Comparison of ENCODE assay signal across 15 cellular contexts in the genomic region with DNA sequence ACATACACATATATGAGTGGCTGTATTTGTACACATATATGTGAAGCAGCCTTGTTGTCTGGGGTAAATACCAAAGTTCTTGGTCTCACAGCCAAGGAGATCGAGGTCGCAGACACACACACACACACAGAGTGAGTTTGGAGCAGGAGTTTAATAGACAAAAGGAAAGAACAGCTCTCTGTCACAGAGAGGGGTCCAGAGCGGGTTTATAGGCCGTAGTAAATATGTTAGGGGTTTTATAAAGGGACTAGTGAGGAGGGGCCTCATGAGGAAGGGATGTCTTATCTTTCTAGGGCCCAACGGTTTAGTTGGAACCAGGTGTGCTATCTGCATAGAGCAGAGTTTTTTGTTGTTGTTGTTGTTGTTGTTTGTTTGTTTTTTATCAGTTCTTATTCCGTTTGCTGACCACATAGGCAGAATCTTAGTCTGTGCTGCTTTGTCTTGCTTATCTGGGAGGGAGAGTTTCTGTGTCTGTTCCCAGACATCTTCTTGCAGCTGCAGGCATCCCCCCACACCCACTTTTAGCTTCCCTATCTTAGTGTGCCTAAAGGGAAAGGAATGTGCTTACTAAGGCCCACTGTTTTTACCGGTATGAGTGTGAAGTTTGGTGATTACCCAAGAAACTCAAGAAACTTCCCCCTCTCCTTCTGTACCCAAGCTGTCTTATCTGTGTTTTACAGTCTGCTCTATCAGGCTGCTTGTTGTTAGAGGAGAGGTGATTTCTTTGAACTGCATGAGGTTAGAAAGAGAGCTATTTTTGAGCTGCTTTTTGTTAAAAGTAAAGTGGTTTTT.
A peak's percentile ranks its signal among the peaks of the same experiment; 100 is the strongest.
DNase-seq lines count a peak whose midpoint lies in the region; TF ChIP-seq lines count a peak whose summit lies in the region.
"Had no signal": no experiment of that assay in that cellular context is flagged by ENCODE, and none has a peak within 500 bp of the region (broad histone marks: within the 10 kb centered on the region; RNA-seq: fewer than 3 reads in every experiment).

No MANE protein-coding gene starts in this region.

- POLR2A ChIA-PET in HEK293T (lab: Yijun Ruan, JAX): no interaction called here

- no peak for TF ChIP-seq EP300 in esophagus muscularis mucosa (IDR thresholded peaks at IDR 0.05)

- H3K27ac Mint-ChIP-seq in mesothelial cell of epicardium: peak overlapping the region; percentile 60

- CTCF ChIA-PET in HEK293T (lab: Yijun Ruan, JAX): no interaction called here

- 39% methylated on average over 7 of the region's 7 CpGs for WGBS in esophagus muscularis mucosa

- H3K4me1 ChIP-seq in esophagus muscularis mucosa: no peaks in the 10 kb centered on the region
- H3K4me1 ChIP-seq: prostate gland, SJCRH30 had no signal

- no peaks in the 10 kb centered on the region for H3K36me3 Mint-ChIP-seq in mesothelial cell of epicardium

- H3K36me3 ChIP-seq in esophagus muscularis mucosa: no peaks in the 10 kb centered on the region
- H3K36me3 ChIP-seq: prostate gland, SJCRH30 had no signal

- H3K9me3 ChIP-seq in esophagus muscularis mucosa: no peaks in the 10 kb centered on the region
- H3K9me3 ChIP-seq: prostate gland, SJCRH30 had no signal

- H3K27ac ChIP-seq in esophagus muscularis mucosa (replicated peaks in 1 of 4): no peak overlapping the region
- H3K27ac ChIP-seq: prostate gland, SJCRH30 had no signal

- no peaks in the 10 kb centered on the region for H3K27me3 ChIP-seq in esophagus muscularis mucosa
- H3K27me3 ChIP-seq: SJCRH30 had no signal

- no peaks in the 10 kb centered on the region for H3K27me3 Mint-ChIP-seq in mesothelial cell of epicardium (ENCODE audit: low read depth)

- peaks cover 46% of the 10 kb centered on the region for H3K9me3 Mint-ChIP-seq in mesothelial cell of epicardium

- no peak overlapping the region for H3K4me3 Mint-ChIP-seq in mesothelial cell of epicardium

- H3K4me3 ChIP-seq in cardiac fibroblast (replicated peaks in 1 of 2; ENCODE audit: low read depth in 2 of 2, low read length in 2 of 2) (no peak overlapping the region), esophagus muscularis mucosa (no peak overlapping the region)
- H3K4me3 ChIP-seq: prostate gland, SJCRH30 had no signal

- H3K4me1 Mint-ChIP-seq in mesothelial cell of epicardium: peaks cover 5% of the 10 kb centered on the region

- in situ Hi-C loops in KBM-7 (cut with MboI; ENCODE audit: low pct_unique_long_range_greater_than_20kb, low sequenced_read_pairs): no loop called here

- DNase-seq in ELF-1 (ENCODE audit: low read depth, low spot score) (peak; percentile 79), KBM-7 (peak; percentile 11), cardiac fibroblast (ENCODE audit: low read depth in 2 of 2) (peak; percentile 13 to 48), mesothelial cell of epicardium (ENCODE audit: low spot score in 2 of 2, unreplicated experiment in 2 of 2) (no peak), esophagus muscularis mucosa (ENCODE audit: extremely low spot score) (no peak), NCI-H524 treated with DMSO at 0.1 percent for 48 hours (lab: John Stamatoyannopoulos, UW) (no peak), HEK293T (ENCODE audit: extremely low spot score) (no peak)
- DNase-seq in stimulated activated naive CD4-positive, alpha-beta T cell treated with Interleukin-2 at 50 U/mL for 16 hours (lab: John Stamatoyannopoulos, UW): no peak
- DNase-seq: activated gamma-delta T cell treated with Interleukin-2 at 50 U/mL for 16 hours, AML-193, foreskin fibroblast, NCI-H146, NCI-H526, SJCRH30 had no signal

- TF ChIP-seq CTCF in cardiac fibroblast (IDR thresholded peaks at IDR 0.05; ENCODE audit: low read depth, low read length) (no peak), mesothelial cell of epicardium (IDR thresholded peaks at IDR 0.05; ENCODE audit: unreplicated experiment) (no peak), esophagus muscularis mucosa (IDR thresholded peaks at IDR 0.05) (no peak)

- intact Hi-C loops in esophagus muscularis mucosa (cut with DNase I): no loop called here

- no peak for TF ChIP-seq POLR2A in esophagus muscularis mucosa (IDR thresholded peaks at IDR 0.05; ENCODE audit: low read depth)

TF ChIP-seq in HEK293T, 16 proteins besides CTCF, POLR2A, EP300 and RAD21:
- no peak for TF ChIP-seq ELF4 (IDR thresholded peaks at IDR 0.05)
- no peak for TF ChIP-seq ARNT (IDR thresholded peaks at IDR 0.05)
- TF ChIP-seq FOXM1 (IDR thresholded peaks at IDR 0.05; ENCODE audit: borderline replicate concordance): no peak
- no peak for TF ChIP-seq SUZ12 (IDR thresholded peaks at IDR 0.05)
- TF ChIP-seq FOXK2 (IDR thresholded peaks at IDR 0.05): no peak
- no peak for TF ChIP-seq LEF1 (IDR thresholded peaks at IDR 0.05; ENCODE audit: borderline replicate concordance)
- TF ChIP-seq, protein P1, sequence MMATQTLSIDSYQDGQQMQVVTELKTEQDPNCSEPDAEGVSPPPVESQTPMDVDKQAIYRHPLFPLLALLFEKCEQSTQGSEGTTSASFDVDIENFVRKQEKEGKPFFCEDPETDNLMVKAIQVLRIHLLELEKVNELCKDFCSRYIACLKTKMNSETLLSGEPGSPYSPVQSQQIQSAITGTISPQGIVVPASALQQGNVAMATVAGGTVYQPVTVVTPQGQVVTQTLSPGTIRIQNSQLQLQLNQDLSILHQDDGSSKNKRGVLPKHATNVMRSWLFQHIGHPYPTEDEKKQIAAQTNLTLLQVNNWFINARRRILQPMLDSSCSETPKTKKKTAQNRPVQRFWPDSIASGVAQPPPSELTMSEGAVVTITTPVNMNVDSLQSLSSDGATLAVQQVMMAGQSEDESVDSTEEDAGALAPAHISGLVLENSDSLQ (IDR thresholded peaks at IDR 0.05): no peak
- no peak for TF ChIP-seq CTBP1 (IDR thresholded peaks at IDR 0.05; ENCODE audit: borderline replicate concordance)
- TF ChIP-seq L3MBTL2 (conservative IDR thresholded peaks at IDR 0.05): no peak
- no peak for TF ChIP-seq SP1 (IDR thresholded peaks at IDR 0.05)
- no peak for TF ChIP-seq HDGF (IDR thresholded peaks at IDR 0.05; ENCODE audit: borderline replicate concordance)
- no peak for TF ChIP-seq NFRKB (IDR thresholded peaks at IDR 0.05)
- no peak for TF ChIP-seq ZNF384 (IDR thresholded peaks at IDR 0.05)
- TF ChIP-seq TARDBP (IDR thresholded peaks at IDR 0.05): no peak

Comparison
In these comparisons a context has a peak if more than half of its experiments do, and no peak if none do; other contexts are left out.
1. DNase-seq: peak in ELF-1 (single experiment), KBM-7 (single experiment) and cardiac fibroblast (2 of 2); none in mesothelial cell of epicardium (0 of 2), stimulated activated naive CD4-positive, alpha-beta T cell treated with Interleukin-2 at 50 U/mL for 16 hours (single experiment), esophagus muscularis mucosa (single experiment), NCI-H524 treated with DMSO at 0.1 percent for 48 hours (single experiment) and HEK293T (single experiment).